1 cellular context compared by ENCODE assay signal in genomic region chr22:38506118-38506962, GRCh38.
TF ChIP-seq lines count a peak whose summit lies in the region.

TSS of gene DDX17 (minus strand) at chr22:38506311.

TF ChIP-seq in HepG2, 621 proteins besides CTCF, POLR2A, EP300 and RAD21 (continued from another document and continues in another):
- peak; percentile 95 for TF ChIP-seq THAP9 (CRISPR knock-in tag; IDR thresholded peaks at IDR 0.05; ENCODE audit: borderline replicate concordance)
- no peak for TF ChIP-seq ZNF589 (CRISPR knock-in tag; conservative IDR thresholded peaks at IDR 0.05)
- TF ChIP-seq KDM5B (CRISPR knock-in tag; IDR thresholded peaks at IDR 0.05; ENCODE audit: borderline replicate concordance), result peak; percentile 75
- TF ChIP-seq CCAR2 (optimal IDR thresholded peaks at IDR 0.05; ENCODE audit: low read depth, low read length), result peak; percentile 70
- 0 out of 2 replicates have a peak, but pooled peaks have one; percentile 31 for TF ChIP-seq ZFP36L1 (CRISPR knock-in tag; IDR thresholded peaks at IDR 0.05)
- no peak for TF ChIP-seq MTF2 (CRISPR knock-in tag; IDR thresholded peaks at IDR 0.05; ENCODE audit: borderline replicate concordance)
- no peak for TF ChIP-seq ZNF616 (CRISPR knock-in tag; IDR thresholded peaks at IDR 0.05; ENCODE audit: low read depth)
- TF ChIP-seq CREBL2 (CRISPR knock-in tag; IDR thresholded peaks at IDR 0.05; ENCODE audit: borderline replicate concordance), result no peak
- TF ChIP-seq ZNF772 (CRISPR knock-in tag; IDR thresholded peaks at IDR 0.05), result 0 out of 2 replicates have a peak, but pooled peaks have one; percentile 7
- no peak for TF ChIP-seq AFF4 (CRISPR knock-in tag; IDR thresholded peaks at IDR 0.05)
- TF ChIP-seq ZNF276 (CRISPR knock-in tag; IDR thresholded peaks at IDR 0.05; ENCODE audit: low read depth), result no peak; the same call in 1 of the 2 replicates
- no peak for TF ChIP-seq CBX1 (IDR thresholded peaks at IDR 0.05; ENCODE audit: low read depth)
- peak in 1 of 2 experiments; percentile 61; a peak in 1 of 4 replicates for TF ChIP-seq REST (IDR thresholded peaks at IDR 0.05; ENCODE audit: borderline replicate concordance in 1 of 2, low read depth in 1 of 2, low read length in 2 of 2)
- TF ChIP-seq POLR2AphosphoS5 (IDR thresholded peaks at IDR 0.05; ENCODE audit: low read depth, low read length), result peak; percentile 88
- no peak for TF ChIP-seq SOX5 (CRISPR knock-in tag; IDR thresholded peaks at IDR 0.05; ENCODE audit: borderline replicate concordance)
- TF ChIP-seq TCF12 (IDR thresholded peaks at IDR 0.05), result no peak
- no peak; the same call in 1 of the 2 replicates for TF ChIP-seq TCF12 (CRISPR knock-in tag; IDR thresholded peaks at IDR 0.05)
- TF ChIP-seq ZNF317 (CRISPR knock-in tag; IDR thresholded peaks at IDR 0.05), result peak; percentile 74; the same call in 1 of the 2 replicates
- TF ChIP-seq NFAT5 (CRISPR knock-in tag; IDR thresholded peaks at IDR 0.05), result no peak; the same call in 1 of the 2 replicates
- TF ChIP-seq KDM4B (CRISPR knock-in tag; IDR thresholded peaks at IDR 0.05), result 0 out of 2 replicates have a peak, but pooled peaks have one; percentile 24
- TF ChIP-seq ZNF124 (CRISPR knock-in tag; IDR thresholded peaks at IDR 0.05), result 0 out of 2 replicates have a peak, but pooled peaks have one; percentile 71
- TF ChIP-seq AKNA (CRISPR knock-in tag; IDR thresholded peaks at IDR 0.05; ENCODE audit: borderline replicate concordance), result no peak
- 0 out of 2 replicates have a peak, but pooled peaks have one; percentile 43 for TF ChIP-seq ZIK1 (CRISPR knock-in tag; IDR thresholded peaks at IDR 0.05; ENCODE audit: borderline replicate concordance, low read depth)
- no peak for TF ChIP-seq ZNF614 (CRISPR knock-in tag; IDR thresholded peaks at IDR 0.05; ENCODE audit: borderline replicate concordance)
- 0 out of 2 replicates have a peak, but pooled peaks have one; percentile 19 for TF ChIP-seq ZBTB10 (CRISPR knock-in tag; IDR thresholded peaks at IDR 0.05; ENCODE audit: borderline replicate concordance)
